Comparison of ENCODE assay signal across 22 cellular contexts in genomic region chr22:29870574-29870973, GRCh38. TPM values are rescaled to one million over a fixed set of nuclear protein-coding genes. Genes with fewer than 3 reads are reported as not detected.
DNase-seq lines count a peak whose midpoint lies in the region; ATAC-seq, FAIRE-seq and TF ChIP-seq lines count a peak whose summit lies in the region.
"Had no signal": no experiment of that assay in that cellular context is flagged by ENCODE, and none has a peak within 500 bp of the region (broad histone marks: within the 10 kb centered on the region; RNA-seq: fewer than 3 reads in every experiment).

No MANE protein-coding gene starts in this region.

- intact Hi-C loops in body of pancreas (cut with DNase I) (no loop called here), pancreas (cut with DNase I) (no loop called here), left ventricle myocardium inferior (cut with micrococcal nuclease) (no loop called here)

- H3K9me3 Mint-ChIP-seq in activated naive CD4-positive, alpha-beta T cell treated with anti-CD3 and anti-CD28 coated beads, Interleukin-2, amount 10 ng/mL, durations not matched to agents 7 days and 5 days: no peaks in the 10 kb centered on the region
- H3K9me3 Mint-ChIP-seq in GM23338: no peaks in the 10 kb centered on the region; the same call in 2 of the 3 replicates
- H3K9me3 Mint-ChIP-seq: IgD-negative memory B cell; immature natural killer cell; naive B cell; T-helper 1 cell treated with Interleukin-12 subunit alpha and Interleukin-12 subunit beta and Interleukin-4 antibody, amounts not matched to agents 30 μg/mL and 1 μg/mL, for 36 hours had no signal

- H3K9me3 ChIP-seq in body of pancreas (no peaks in the 10 kb centered on the region), pancreas (no peaks in the 10 kb centered on the region), left ventricle myocardium inferior (replicated peaks) (no peaks in the 10 kb centered on the region)
- H3K9me3 ChIP-seq: HAP-1 had no signal

- TF ChIP-seq POLR2A in body of pancreas (IDR thresholded peaks at IDR 0.05): no peak

- no peak for FAIRE-seq in pancreas (lab: Jason Lieb, UNC)

- H3K4me1 ChIP-seq in GM23338 (ENCODE audit: insufficient read depth) (peaks cover 6% of the 10 kb centered on the region), body of pancreas (peaks cover 20% of the 10 kb centered on the region), pancreas (no peaks in the 10 kb centered on the region), left ventricle myocardium inferior (peaks cover 24% of the 10 kb centered on the region)

- H2AFZ ChIP-seq in GM23338: peak overlapping the region; percentile 92; the same call in 1 of the 2 replicates

- peaks cover 19% of the 10 kb centered on the region for H3K27me3 Mint-ChIP-seq in activated naive CD4-positive, alpha-beta T cell treated with anti-CD3 and anti-CD28 coated beads, Interleukin-2, amount 10 ng/mL, durations not matched to agents 7 days and 5 days
- peaks cover 2% of the 10 kb centered on the region for H3K27me3 Mint-ChIP-seq in GM23338 (ENCODE audit: insufficient read depth, low read depth, poor library complexity)

- no peaks in the 10 kb centered on the region for H4K20me1 ChIP-seq in GM23338 (replicated peaks; ENCODE audit: insufficient read depth)

- H3K4me1 Mint-ChIP-seq in activated naive CD4-positive, alpha-beta T cell treated with anti-CD3 and anti-CD28 coated beads, Interleukin-2, amount 10 ng/mL, durations not matched to agents 7 days and 5 days: peaks cover 7% of the 10 kb centered on the region
- H3K4me1 Mint-ChIP-seq in GM23338: peaks cover 19% of the 10 kb centered on the region
- H3K4me1 Mint-ChIP-seq: immature natural killer cell had no signal

- no peak for TF ChIP-seq CTCF in GM23338 (conservative IDR thresholded peaks at IDR 0.05; ENCODE audit: low read depth in 2 of 2)
- no peak for TF ChIP-seq CTCF in body of pancreas (IDR thresholded peaks at IDR 0.05)
- TF ChIP-seq CTCF in pancreas (IDR thresholded peaks at IDR 0.05): no peak
- no peak for TF ChIP-seq CTCF in left ventricle myocardium inferior (IDR thresholded peaks at IDR 0.05; ENCODE audit: borderline replicate concordance)
- no peak for TF ChIP-seq CTCF in foreskin fibroblast (IDR thresholded peaks at IDR 0.05; ENCODE audit: low read depth, low read length)

- H3K27ac Mint-ChIP-seq in activated naive CD4-positive, alpha-beta T cell treated with anti-CD3 and anti-CD28 coated beads, Interleukin-2, amount 10 ng/mL, durations not matched to agents 7 days and 5 days: no peak overlapping the region
- H3K27ac Mint-ChIP-seq in GM23338: no peak overlapping the region
- H3K27ac Mint-ChIP-seq: immature natural killer cell; T-helper 1 cell treated with Interleukin-12 subunit alpha and Interleukin-12 subunit beta and Interleukin-4 antibody, amounts not matched to agents 30 μg/mL and 1 μg/mL, for 36 hours had no signal

- no peak overlapping the region for H3K4me2 ChIP-seq in GM23338

- H3K27ac ChIP-seq in GM23338 (ENCODE audit: low read depth) (no peak overlapping the region), body of pancreas (peak overlapping the region in 3 of 4 donors; percentile 56 to 75 (median 62)), pancreas (peak overlapping the region in 3 of 4 donors; percentile 19 to 47 (median 31)), left ventricle myocardium inferior (replicated peaks) (no peak overlapping the region)
- H3K27ac ChIP-seq: HL-60 had no signal

- no peaks in the 10 kb centered on the region for H3K36me3 Mint-ChIP-seq in activated naive CD4-positive, alpha-beta T cell treated with anti-CD3 and anti-CD28 coated beads, Interleukin-2, amount 10 ng/mL, durations not matched to agents 7 days and 5 days
- H3K36me3 Mint-ChIP-seq in GM23338 (ENCODE audit: low read depth): no peaks in the 10 kb centered on the region
- H3K36me3 Mint-ChIP-seq: immature natural killer cell, naive B cell had no signal

- peak; percentile 26 for DNase-seq in activated naive CD4-positive, alpha-beta T cell treated with anti-CD3 and anti-CD28 coated beads, Interleukin-2, amount 10 ng/mL, durations not matched to agents 7 days and 5 days
- no peak for DNase-seq in activated naive CD4-positive, alpha-beta T cell treated with Interleukin-2 at 50 U/mL for 16 hours
- DNase-seq in GM23338 (ENCODE audit: low spot score): no peak
- no peak for DNase-seq in body of pancreas
- no peak for DNase-seq in pancreas
- no peak for DNase-seq in left ventricle myocardium inferior
- no peak for DNase-seq in foreskin fibroblast
- DNase-seq: AML-193; Calu3; immature natural killer cell; naive B cell; NCI-H2081 treated with DMSO at 0.1 percent for 48 hours; SIG-M5; stimulated activated CD4-positive, alpha-beta T cell treated with anti-CD3 and anti-CD28 coated beads, Interleukin-4, amount 100 ng/mL, for 1 hour; substantia nigra had no signal

- WGBS in body of pancreas, 2 donors: 44 to 61% methylated on average over 2 to 3 of the region's 3 CpGs
- 42 to 44% methylated on average over 3 of the region's 3 CpGs for WGBS in pancreas, 2 donors

- no peaks in the 10 kb centered on the region for H3F3A ChIP-seq in GM23338 (replicated peaks; ENCODE audit: low read depth)

- H3K27me3 ChIP-seq in GM23338 (ENCODE audit: insufficient read depth) (no peaks in the 10 kb centered on the region), body of pancreas (no peaks in the 10 kb centered on the region), pancreas (no peaks in the 10 kb centered on the region), left ventricle myocardium inferior (ENCODE audit: low read depth) (no peaks in the 10 kb centered on the region)

- H3K4me3 ChIP-seq in GM23338 (no peak overlapping the region), body of pancreas (no peak overlapping the region), pancreas (no peak overlapping the region), left ventricle myocardium inferior (no peak overlapping the region), foreskin fibroblast (ENCODE audit: low read depth in 1 of 2, low read length in 2 of 2) (no peak overlapping the region)
- H3K4me3 ChIP-seq: HAP-1, lung had no signal

- no peak overlapping the region for H3K4me3 Mint-ChIP-seq in activated naive CD4-positive, alpha-beta T cell treated with anti-CD3 and anti-CD28 coated beads, Interleukin-2, amount 10 ng/mL, durations not matched to agents 7 days and 5 days
- H3K4me3 Mint-ChIP-seq in GM23338: no peak overlapping the region
- H3K4me3 Mint-ChIP-seq: IgD-negative memory B cell; immature natural killer cell; naive B cell; T-helper 1 cell treated with Interleukin-12 subunit alpha and Interleukin-12 subunit beta and Interleukin-4 antibody, amounts not matched to agents 30 μg/mL and 1 μg/mL, for 36 hours had no signal

- CTCF ChIA-PET in activated naive CD4-positive, alpha-beta T cell treated with anti-CD3 and anti-CD28 coated beads, Interleukin-2, amount 10 ng/mL, durations not matched to agents 7 days and 5 days (lab: Charles Lee): interaction anchor here (1.3 kb wide), 1 partner anchor 13 kb away, joined by 3 read pairs; no protein-coding TSS in a partner anchor

- H3K79me2 ChIP-seq in GM23338 (replicated peaks; ENCODE audit: insufficient read depth): no peaks in the 10 kb centered on the region

- H3K36me3 ChIP-seq in GM23338 (ENCODE audit: insufficient read depth): no peaks in the 10 kb centered on the region
- no peaks in the 10 kb centered on the region for H3K36me3 ChIP-seq in body of pancreas (replicated peaks in 1 of 2; ENCODE audit: insufficient read depth in 1 of 2, low read depth in 2 of 2)
- H3K36me3 ChIP-seq in pancreas: no peaks in the 10 kb centered on the region
- H3K36me3 ChIP-seq in left ventricle myocardium inferior: no peaks in the 10 kb centered on the region
- H3K36me3 ChIP-seq: HAP-1 had no signal

- ATAC-seq in GM23338 (no peak), body of pancreas (peak; percentile 72), pancreas (peak in 3 of 4 donors; percentile 58 to 68 (median 60)), GM18873 (IDR thresholded peaks at IDR 0.05; ENCODE audit: low FRiP score, unreplicated experiment) (no peak)
- ATAC-seq: esophagus mucosa had no signal

- H3K9me2 ChIP-seq in GM23338 (ENCODE audit: insufficient read depth): no peaks in the 10 kb centered on the region

TF ChIP-seq in GM23338, 12 proteins besides CTCF, POLR2A, EP300 and RAD21:
- TF ChIP-seq POLR2AphosphoS5 (IDR thresholded peaks at IDR 0.05; ENCODE audit: low read depth): no peak

RNA-seq across cellular contexts. Expression of gene MTMR3, which starts 12.4 kb away (rescaled TPM):
- total RNA-seq in GM23338 (2014; rRNA removed; shearing (Covaris generic)): 25.8 and 27.4 TPM in 2 replicates
- polyA plus RNA-seq in GM23338 (2016; fragmentation: Nextera tagmentation; extraction: Ambion mirVana) (4.4 and 5.2 TPM in 2 replicates), pancreas (10 to 100 TPM; 16.9 to 19.7 TPM)
- total RNA-seq in body of pancreas (10 to 100 TPM; 37.9 to 46.7 TPM), pancreas (10 to 100 TPM; 15.5 to 32.5 (median 21.0) TPM), left ventricle myocardium inferior (31.3 TPM)

RNA-seq across cellular contexts. Expression of gene ASCC2, which starts 32.5 kb away (rescaled TPM):
- total RNA-seq in GM23338 (2014; rRNA removed; shearing (Covaris generic)): 30.5 and 32.4 TPM in 2 replicates
- 31.3 and 34.6 TPM in 2 replicates for polyA plus RNA-seq in GM23338 (2016; fragmentation: Nextera tagmentation; extraction: Ambion mirVana)
- 10 to 100 TPM; 34.3 to 42.0 TPM for total RNA-seq in body of pancreas
- 10 to 100 TPM; 26.4 to 34.2 (median 28.7) TPM for total RNA-seq in pancreas
- polyA plus RNA-seq in pancreas: 10 to 100 TPM; 58.6 to 66.6 TPM
- total RNA-seq in left ventricle myocardium inferior: 34.7 TPM

Comparison
In these comparisons a context has a peak if more than half of its experiments do, and no peak if none do; other contexts are left out.
1. ATAC-seq: peak in body of pancreas (single experiment) and pancreas (3 of 4); none in GM23338 (single experiment) and GM18873 (single experiment).
2. H3K27ac ChIP-seq: peak in body of pancreas (3 of 4) and pancreas (3 of 4); none in GM23338 (single experiment) and left ventricle myocardium inferior (single experiment).